In the genomic region with DNA sequence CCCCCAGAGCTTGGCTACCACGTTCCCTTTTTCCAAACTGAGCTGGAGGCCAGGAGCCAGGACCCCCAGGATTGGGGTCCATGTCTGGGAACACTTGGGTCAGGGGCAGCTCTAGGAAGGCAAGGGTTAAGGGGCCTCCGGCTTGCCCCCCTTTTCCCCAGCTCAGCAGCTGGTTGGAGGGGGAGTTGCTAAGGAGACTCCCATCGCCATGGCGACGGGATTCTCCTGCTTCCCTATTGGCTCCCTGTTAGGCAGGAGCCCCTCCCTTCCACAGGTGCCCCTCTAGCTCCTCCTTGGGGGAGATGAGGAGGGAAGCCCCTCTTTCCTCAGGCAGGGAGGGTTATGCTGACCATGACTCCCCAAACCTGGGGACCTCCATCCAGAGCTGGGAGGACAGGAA, we compare ENCODE assay signal across 1 cellular context.
TF ChIP-seq lines count a peak whose summit lies in the region.

No MANE protein-coding gene starts in this region.

TF ChIP-seq in K562, 482 proteins besides CTCF, POLR2A, EP300 and RAD21:
- TF ChIP-seq MXI1 (IDR thresholded peaks at IDR 0.05; ENCODE audit: low read depth, low read length) (peak; percentile 73; the same call in 1 of the 2 replicates), HNRNPLL (IDR thresholded peaks at IDR 0.05; ENCODE audit: low read depth, low read length, poor library complexity, severe bottlenecking) (no peak), POLR3A (IDR thresholded peaks at IDR 0.05; ENCODE audit: borderline replicate concordance, extremely low read depth, insufficient read depth, insufficient read length) (no peak), MCM5 (IDR thresholded peaks at IDR 0.05; ENCODE audit: low read depth) (no peak), CSDE1 (IDR thresholded peaks at IDR 0.05) (peak in 1 of 2 experiments; percentile 68; a peak in 1 of 4 replicates), DNMT1 (IDR thresholded peaks at IDR 0.05) (no peak), TEAD2 (tag; IDR thresholded peaks at IDR 0.05) (no peak), RFX5 (IDR thresholded peaks at IDR 0.05; ENCODE audit: low read depth, low read length) (peak; percentile 91), ZNF224 (CRISPR knock-in tag; IDR thresholded peaks at IDR 0.05) (no peak), ZNF589 (CRISPR knock-in tag; IDR thresholded peaks at IDR 0.05; ENCODE audit: low read depth) (no peak), NUFIP1 (IDR thresholded peaks at IDR 0.05; ENCODE audit: partially characterized antibody) (no peak), ZC3H8 (IDR thresholded peaks at IDR 0.05) (no peak), TSC22D4 (tag; IDR thresholded peaks at IDR 0.05) (no peak), ATF1 (CRISPR knock-in tag; IDR thresholded peaks at IDR 0.05) (no peak), ATF1 (tag; IDR thresholded peaks at IDR 0.05) (no peak), BMI1 (IDR thresholded peaks at IDR 0.05; ENCODE audit: low read length) (peak; percentile 75), MYNN (IDR thresholded peaks at IDR 0.05) (peak; percentile 28; the same call in 1 of the 2 replicates), MYNN (CRISPR knock-in tag; IDR thresholded peaks at IDR 0.05) (no peak), MAFG (tag; conservative IDR thresholded peaks at IDR 0.05) (no peak), ZBTB7A (IDR thresholded peaks at IDR 0.05; ENCODE audit: borderline replicate concordance, control insufficient read depth, low read depth, low read length) (0 out of 2 replicates have a peak, but pooled peaks have one; percentile 25), RFX1 (IDR thresholded peaks at IDR 0.05) (peak; percentile 95), ZNF12 (CRISPR knock-in tag; IDR thresholded peaks at IDR 0.05) (no peak)
- TF ChIP-seq, protein P1, sequence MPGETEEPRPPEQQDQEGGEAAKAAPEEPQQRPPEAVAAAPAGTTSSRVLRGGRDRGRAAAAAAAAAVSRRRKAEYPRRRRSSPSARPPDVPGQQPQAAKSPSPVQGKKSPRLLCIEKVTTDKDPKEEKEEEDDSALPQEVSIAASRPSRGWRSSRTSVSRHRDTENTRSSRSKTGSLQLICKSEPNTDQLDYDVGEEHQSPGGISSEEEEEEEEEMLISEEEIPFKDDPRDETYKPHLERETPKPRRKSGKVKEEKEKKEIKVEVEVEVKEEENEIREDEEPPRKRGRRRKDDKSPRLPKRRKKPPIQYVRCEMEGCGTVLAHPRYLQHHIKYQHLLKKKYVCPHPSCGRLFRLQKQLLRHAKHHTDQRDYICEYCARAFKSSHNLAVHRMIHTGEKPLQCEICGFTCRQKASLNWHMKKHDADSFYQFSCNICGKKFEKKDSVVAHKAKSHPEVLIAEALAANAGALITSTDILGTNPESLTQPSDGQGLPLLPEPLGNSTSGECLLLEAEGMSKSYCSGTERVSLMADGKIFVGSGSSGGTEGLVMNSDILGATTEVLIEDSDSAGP (CRISPR knock-in tag; IDR thresholded peaks at IDR 0.05): no peak
- TF ChIP-seq, protein P2, sequence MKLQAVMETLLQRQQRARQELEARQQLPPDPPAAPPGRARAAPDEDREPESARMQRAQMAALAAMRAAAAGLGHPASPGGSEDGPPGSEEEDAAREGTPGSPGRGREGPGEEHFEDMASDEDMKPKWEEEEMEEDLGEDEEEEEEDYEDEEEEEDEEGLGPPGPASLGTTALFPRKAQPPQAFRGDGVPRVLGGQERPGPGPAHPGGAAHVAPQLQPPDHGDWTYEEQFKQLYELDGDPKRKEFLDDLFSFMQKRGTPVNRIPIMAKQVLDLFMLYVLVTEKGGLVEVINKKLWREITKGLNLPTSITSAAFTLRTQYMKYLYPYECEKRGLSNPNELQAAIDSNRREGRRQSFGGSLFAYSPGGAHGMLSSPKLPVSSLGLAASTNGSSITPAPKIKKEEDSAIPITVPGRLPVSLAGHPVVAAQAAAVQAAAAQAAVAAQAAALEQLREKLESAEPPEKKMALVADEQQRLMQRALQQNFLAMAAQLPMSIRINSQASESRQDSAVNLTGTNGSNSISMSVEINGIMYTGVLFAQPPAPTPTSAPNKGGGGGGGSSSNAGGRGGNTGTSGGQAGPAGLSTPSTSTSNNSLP (IDR thresholded peaks at IDR 0.05; ENCODE audit: borderline replicate concordance, low read depth, low read length): no peak
- TF ChIP-seq, protein P3, sequence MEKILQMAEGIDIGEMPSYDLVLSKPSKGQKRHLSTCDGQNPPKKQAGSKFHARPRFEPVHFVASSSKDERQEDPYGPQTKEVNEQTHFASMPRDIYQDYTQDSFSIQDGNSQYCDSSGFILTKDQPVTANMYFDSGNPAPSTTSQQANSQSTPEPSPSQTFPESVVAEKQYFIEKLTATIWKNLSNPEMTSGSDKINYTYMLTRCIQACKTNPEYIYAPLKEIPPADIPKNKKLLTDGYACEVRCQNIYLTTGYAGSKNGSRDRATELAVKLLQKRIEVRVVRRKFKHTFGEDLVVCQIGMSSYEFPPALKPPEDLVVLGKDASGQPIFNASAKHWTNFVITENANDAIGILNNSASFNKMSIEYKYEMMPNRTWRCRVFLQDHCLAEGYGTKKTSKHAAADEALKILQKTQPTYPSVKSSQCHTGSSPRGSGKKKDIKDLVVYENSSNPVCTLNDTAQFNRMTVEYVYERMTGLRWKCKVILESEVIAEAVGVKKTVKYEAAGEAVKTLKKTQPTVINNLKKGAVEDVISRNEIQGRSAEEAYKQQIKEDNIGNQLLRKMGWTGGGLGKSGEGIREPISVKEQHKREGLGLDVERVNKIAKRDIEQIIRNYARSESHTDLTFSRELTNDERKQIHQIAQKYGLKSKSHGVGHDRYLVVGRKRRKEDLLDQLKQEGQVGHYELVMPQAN (IDR thresholded peaks at IDR 0.05; ENCODE audit: borderline replicate concordance): no peak
- TF ChIP-seq, protein P4, sequence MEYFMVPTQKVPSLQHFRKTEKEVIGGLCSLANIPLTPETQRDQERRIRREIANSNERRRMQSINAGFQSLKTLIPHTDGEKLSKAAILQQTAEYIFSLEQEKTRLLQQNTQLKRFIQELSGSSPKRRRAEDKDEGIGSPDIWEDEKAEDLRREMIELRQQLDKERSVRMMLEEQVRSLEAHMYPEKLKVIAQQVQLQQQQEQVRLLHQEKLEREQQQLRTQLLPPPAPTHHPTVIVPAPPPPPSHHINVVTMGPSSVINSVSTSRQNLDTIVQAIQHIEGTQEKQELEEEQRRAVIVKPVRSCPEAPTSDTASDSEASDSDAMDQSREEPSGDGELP (CRISPR knock-in tag; IDR thresholded peaks at IDR 0.05; ENCODE audit: borderline replicate concordance): 0 out of 2 replicates have a peak, but pooled peaks have one; percentile 20
- TF ChIP-seq, protein P5, sequence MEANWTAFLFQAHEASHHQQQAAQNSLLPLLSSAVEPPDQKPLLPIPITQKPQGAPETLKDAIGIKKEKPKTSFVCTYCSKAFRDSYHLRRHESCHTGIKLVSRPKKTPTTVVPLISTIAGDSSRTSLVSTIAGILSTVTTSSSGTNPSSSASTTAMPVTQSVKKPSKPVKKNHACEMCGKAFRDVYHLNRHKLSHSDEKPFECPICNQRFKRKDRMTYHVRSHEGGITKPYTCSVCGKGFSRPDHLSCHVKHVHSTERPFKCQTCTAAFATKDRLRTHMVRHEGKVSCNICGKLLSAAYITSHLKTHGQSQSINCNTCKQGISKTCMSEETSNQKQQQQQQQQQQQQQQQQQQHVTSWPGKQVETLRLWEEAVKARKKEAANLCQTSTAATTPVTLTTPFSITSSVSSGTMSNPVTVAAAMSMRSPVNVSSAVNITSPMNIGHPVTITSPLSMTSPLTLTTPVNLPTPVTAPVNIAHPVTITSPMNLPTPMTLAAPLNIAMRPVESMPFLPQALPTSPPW (CRISPR knock-in tag; IDR thresholded peaks at IDR 0.05): peak; percentile 48; the same call in 1 of the 2 replicates
- TF ChIP-seq, protein P6, sequence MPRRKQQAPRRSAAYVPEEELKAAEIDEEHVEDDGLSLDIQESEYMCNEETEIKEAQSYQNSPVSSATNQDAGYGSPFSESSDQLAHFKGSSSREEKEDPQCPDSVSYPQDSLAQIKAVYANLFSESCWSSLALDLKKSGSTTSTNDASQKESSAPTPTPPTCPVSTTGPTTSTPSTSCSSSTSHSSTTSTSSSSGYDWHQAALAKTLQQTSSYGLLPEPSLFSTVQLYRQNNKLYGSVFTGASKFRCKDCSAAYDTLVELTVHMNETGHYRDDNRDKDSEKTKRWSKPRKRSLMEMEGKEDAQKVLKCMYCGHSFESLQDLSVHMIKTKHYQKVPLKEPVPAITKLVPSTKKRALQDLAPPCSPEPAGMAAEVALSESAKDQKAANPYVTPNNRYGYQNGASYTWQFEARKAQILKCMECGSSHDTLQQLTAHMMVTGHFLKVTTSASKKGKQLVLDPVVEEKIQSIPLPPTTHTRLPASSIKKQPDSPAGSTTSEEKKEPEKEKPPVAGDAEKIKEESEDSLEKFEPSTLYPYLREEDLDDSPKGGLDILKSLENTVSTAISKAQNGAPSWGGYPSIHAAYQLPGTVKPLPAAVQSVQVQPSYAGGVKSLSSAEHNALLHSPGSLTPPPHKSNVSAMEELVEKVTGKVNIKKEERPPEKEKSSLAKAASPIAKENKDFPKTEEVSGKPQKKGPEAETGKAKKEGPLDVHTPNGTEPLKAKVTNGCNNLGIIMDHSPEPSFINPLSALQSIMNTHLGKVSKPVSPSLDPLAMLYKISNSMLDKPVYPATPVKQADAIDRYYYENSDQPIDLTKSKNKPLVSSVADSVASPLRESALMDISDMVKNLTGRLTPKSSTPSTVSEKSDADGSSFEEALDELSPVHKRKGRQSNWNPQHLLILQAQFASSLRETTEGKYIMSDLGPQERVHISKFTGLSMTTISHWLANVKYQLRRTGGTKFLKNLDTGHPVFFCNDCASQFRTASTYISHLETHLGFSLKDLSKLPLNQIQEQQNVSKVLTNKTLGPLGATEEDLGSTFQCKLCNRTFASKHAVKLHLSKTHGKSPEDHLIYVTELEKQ (CRISPR knock-in tag; IDR thresholded peaks at IDR 0.05): no peak
- TF ChIP-seq, protein P7, sequence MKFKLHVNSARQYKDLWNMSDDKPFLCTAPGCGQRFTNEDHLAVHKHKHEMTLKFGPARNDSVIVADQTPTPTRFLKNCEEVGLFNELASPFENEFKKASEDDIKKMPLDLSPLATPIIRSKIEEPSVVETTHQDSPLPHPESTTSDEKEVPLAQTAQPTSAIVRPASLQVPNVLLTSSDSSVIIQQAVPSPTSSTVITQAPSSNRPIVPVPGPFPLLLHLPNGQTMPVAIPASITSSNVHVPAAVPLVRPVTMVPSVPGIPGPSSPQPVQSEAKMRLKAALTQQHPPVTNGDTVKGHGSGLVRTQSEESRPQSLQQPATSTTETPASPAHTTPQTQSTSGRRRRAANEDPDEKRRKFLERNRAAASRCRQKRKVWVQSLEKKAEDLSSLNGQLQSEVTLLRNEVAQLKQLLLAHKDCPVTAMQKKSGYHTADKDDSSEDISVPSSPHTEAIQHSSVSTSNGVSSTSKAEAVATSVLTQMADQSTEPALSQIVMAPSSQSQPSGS (CRISPR knock-in tag; IDR thresholded peaks at IDR 0.05): no peak
